Comparison of ENCODE assay signal across 20 cellular contexts in the genomic region with DNA sequence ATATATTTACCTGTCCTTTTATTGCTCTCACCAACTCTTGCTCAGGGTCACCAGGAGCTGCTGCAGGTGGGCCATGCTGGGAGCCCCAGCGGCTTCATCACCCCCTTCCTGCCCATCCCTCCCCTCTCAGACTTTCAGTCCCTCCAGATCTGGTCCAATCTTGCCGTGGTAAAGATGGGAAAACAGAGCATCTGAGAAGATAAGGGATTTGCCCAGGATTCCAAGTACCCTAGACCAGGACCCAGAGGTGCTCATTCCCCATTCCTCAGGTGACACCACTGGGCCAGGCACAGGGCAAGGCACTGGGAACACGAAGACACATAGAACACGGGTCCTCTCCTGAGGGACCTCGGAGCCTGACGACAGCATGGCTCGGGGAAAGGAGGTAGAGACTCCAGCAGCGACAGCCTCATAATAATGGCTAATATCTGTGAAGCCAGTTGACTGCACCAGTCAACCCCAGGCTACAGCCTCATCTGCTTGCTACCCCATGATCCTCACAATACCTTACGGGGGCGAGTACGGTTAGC. TPM values are rescaled to one million over a fixed set of nuclear protein-coding genes. Genes with fewer than 3 reads are reported as not detected.
DNase-seq lines count a peak whose midpoint lies in the region; ATAC-seq, FAIRE-seq and TF ChIP-seq lines count a peak whose summit lies in the region.
"Had no signal": no experiment of that assay in that cellular context is flagged by ENCODE, and none has a peak within 500 bp of the region (broad histone marks: within the 10 kb centered on the region; RNA-seq: fewer than 3 reads in every experiment).

No MANE protein-coding gene starts in this region.

- no peaks in the 10 kb centered on the region for H3K27me3 ChIP-seq in lung (ENCODE audit: control insufficient read depth, insufficient read depth)
- no peaks in the 10 kb centered on the region for H3K27me3 ChIP-seq in stomach smooth muscle (ENCODE audit: control insufficient read depth in 1 of 2, insufficient read depth in 2 of 2, low read length in 2 of 2)
- H3K27me3 ChIP-seq: right lobe of liver had no signal

- TF ChIP-seq POLR2A in A549 (IDR thresholded peaks at IDR 0.05; ENCODE audit: low read length), result no peak

- TF ChIP-seq CTCF in A549 (IDR thresholded peaks at IDR 0.05), result no peak
- no peak for TF ChIP-seq CTCF in VCaP (conservative IDR thresholded peaks at IDR 0.05)
- TF ChIP-seq CTCF in lung (IDR thresholded peaks at IDR 0.05; ENCODE audit: control extremely low read depth, extremely low read depth), result no peak
- no peak for TF ChIP-seq CTCF in natural killer cell (IDR thresholded peaks at IDR 0.05)

- 91% methylated on average over 11 of the region's 11 CpGs for WGBS in A549 (ENCODE audit: missing lambda C conversion rate)
- 87 to 92% methylated on average over 11 of the region's 11 CpGs for WGBS in lung, 2 donors

- H3K27ac ChIP-seq in A549, result peak overlapping the region; percentile 46 to 76; a peak in 4 of 6 replicates
- peak overlapping the region; percentile 79 for H3K27ac ChIP-seq in VCaP
- H3K27ac ChIP-seq in lung (ENCODE audit: low read depth in 1 of 2, low read length in 1 of 2), result peak overlapping the region; percentile 34 to 84
- H3K27ac ChIP-seq in stomach smooth muscle (ENCODE audit: low read length), result peak overlapping the region; percentile 80
- H3K27ac ChIP-seq: right lobe of liver had no signal

- CTCF ChIA-PET in A549 (lab: Yijun Ruan, JAX), result interaction anchor here (1.4 to 1.5 kb wide), 2 partner anchors 14 to 50 kb away, joined by 5 to 6 read pairs; no protein-coding TSS in a partner anchor

- no peak for TF ChIP-seq EP300 in A549 (IDR thresholded peaks at IDR 0.05)

- DNase-seq in A549 (ENCODE audit: low read depth in 1 of 2, low spot score in 1 of 2) (no peak), lung (ENCODE audit: low spot score) (no peak), NCI-H1694 (lab: John Stamatoyannopoulos, UW) (no peak), SW480 (ENCODE audit: low spot score) (no peak), inferior parietal cortex (ENCODE audit: extremely low spot score) (no peak), natural killer cell (no peak)
- DNase-seq: activated CD8-positive, alpha-beta T cell treated with anti-CD3 and anti-CD28 coated beads, Interleukin-2, amount 10 ng/mL, durations not matched to agents 7 days and 5 days; activated naive CD4-positive, alpha-beta T cell treated with anti-CD3 and anti-CD28 coated beads for 36 hours; activated T-cell treated with anti-CD3 and anti-CD28 coated beads, Interleukin-2, amount 50 U/mL, for 48 hours; right lobe of liver; stimulated activated naive B cell treated with anti-CD40 and anti-IgM and Interleukin-4, amounts not matched to agents 10 μg/mL and 1 μg/mL and 100 μg/mL, for 72 hours; T-helper 9 cell had no signal

- H3K4me1 Mint-ChIP-seq in natural killer cell, result no peaks in the 10 kb centered on the region
- H3K4me1 Mint-ChIP-seq: central memory CD8-positive, alpha-beta T cell had no signal

- no peak for FAIRE-seq in A549 (lab: Jason Lieb, UNC)
- FAIRE-seq: HTR-8/SVneo had no signal

- H3K9me3 ChIP-seq in A549, result no peaks in the 10 kb centered on the region
- H3K9me3 ChIP-seq in lung (ENCODE audit: control insufficient read depth in 2 of 2, insufficient read depth in 1 of 2, low read length in 1 of 2), result no peaks in the 10 kb centered on the region
- H3K9me3 ChIP-seq in stomach smooth muscle (ENCODE audit: control insufficient read depth in 2 of 2, low read length in 2 of 2), result no peaks in the 10 kb centered on the region
- H3K9me3 ChIP-seq: HAP-1, left lung, right lobe of liver had no signal

- H3K36me3 ChIP-seq in lung (ENCODE audit: control insufficient read depth in 2 of 2, insufficient read depth in 2 of 2, low read length in 2 of 2), result peaks cover 0 to under 1% of the 10 kb centered on the region in 2 donors
- H3K36me3 ChIP-seq in stomach smooth muscle (ENCODE audit: control insufficient read depth in 2 of 2, insufficient read depth in 2 of 2, low read length in 2 of 2), result peaks cover 5% of the 10 kb centered on the region in 2 donors
- H3K36me3 ChIP-seq: HAP-1, left lung, right lobe of liver had no signal

- peaks cover 32 to 45% of the 10 kb centered on the region in 2 donors for H3K27me3 Mint-ChIP-seq in natural killer cell (ENCODE audit: low read depth in 2 of 2)

- H3K4me3 ChIP-seq in A549 (no peak overlapping the region), lung (no peak overlapping the region), stomach smooth muscle (ENCODE audit: low read length in 2 of 2) (peak overlapping the region in 1 of 2 donors; percentile 22)
- H3K4me3 ChIP-seq: HAP-1, left lung, right lobe of liver had no signal

- H3K9ac ChIP-seq in stomach smooth muscle (ENCODE audit: low read length in 2 of 2), result peak overlapping the region in 1 of 2 donors; percentile 41

- H3K27ac Mint-ChIP-seq in natural killer cell, result no peak overlapping the region
- H3K27ac Mint-ChIP-seq: activated CD8-positive, alpha-beta T cell treated with anti-CD3 and anti-CD28 coated beads, Interleukin-2, amount 10 ng/mL, durations not matched to agents 7 days and 5 days; activated naive CD4-positive, alpha-beta T cell treated with anti-CD3 and anti-CD28 coated beads for 36 hours; CD14-positive monocyte; stimulated activated naive B cell treated with anti-CD40 and anti-IgM and Interleukin-4, amounts not matched to agents 10 μg/mL and 1 μg/mL and 100 μg/mL, for 72 hours had no signal

- TF ChIP-seq RAD21 in A549 (conservative IDR thresholded peaks at IDR 0.05 in 1 of 2, IDR thresholded peaks at IDR 0.05 in 1 of 2), result no peak

- H3K4me2 ChIP-seq in A549, result peak overlapping the region; percentile 60; the same call in 2 of the 3 replicates

- no peaks in the 10 kb centered on the region for H3K36me3 Mint-ChIP-seq in natural killer cell
- H3K36me3 Mint-ChIP-seq: CD14-positive monocyte; stimulated activated naive B cell treated with anti-CD40 and anti-IgM and Interleukin-4, amounts not matched to agents 10 μg/mL and 1 μg/mL and 100 μg/mL, for 72 hours had no signal

- H3K4me1 ChIP-seq in A549 (peaks cover 14% of the 10 kb centered on the region), lung (ENCODE audit: control insufficient read depth in 2 of 2, insufficient read depth in 2 of 2, low read length in 2 of 2) (peaks cover 19 to 21% of the 10 kb centered on the region in 2 donors), stomach smooth muscle (ENCODE audit: control insufficient read depth, insufficient read depth, low read length) (peaks cover 58% of the 10 kb centered on the region)
- H3K4me1 ChIP-seq: HAP-1, right lobe of liver had no signal

- H3K4me3 Mint-ChIP-seq in natural killer cell, result no peak overlapping the region
- H3K4me3 Mint-ChIP-seq: activated CD8-positive, alpha-beta T cell treated with anti-CD3 and anti-CD28 coated beads, Interleukin-2, amount 10 ng/mL, durations not matched to agents 7 days and 5 days; activated naive CD4-positive, alpha-beta T cell treated with anti-CD3 and anti-CD28 coated beads for 36 hours; central memory CD8-positive, alpha-beta T cell; stimulated activated naive B cell treated with anti-CD40 and anti-IgM and Interleukin-4, amounts not matched to agents 10 μg/mL and 1 μg/mL and 100 μg/mL, for 72 hours had no signal

- no peaks in the 10 kb centered on the region for H3K9me3 Mint-ChIP-seq in natural killer cell
- H3K9me3 Mint-ChIP-seq: activated naive CD4-positive, alpha-beta T cell treated with anti-CD3 and anti-CD28 coated beads for 36 hours; central memory CD8-positive, alpha-beta T cell; stimulated activated naive B cell treated with anti-CD40 and anti-IgM and Interleukin-4, amounts not matched to agents 10 μg/mL and 1 μg/mL and 100 μg/mL, for 72 hours had no signal

- intact Hi-C loops in natural killer cell (cut with micrococcal nuclease), result no loop called here

- ATAC-seq in A549 (no peak), lung (ENCODE audit: insufficient read depth, low FRiP score) (no peak), natural killer cell (no peak)
- ATAC-seq: activated CD4-positive, CD25-positive, alpha-beta regulatory T cell treated with anti-CD3 and anti-CD28 coated beads, Interleukin-2, amount 50 U/mL, for 24 hours; activated CD8-positive, alpha-beta T cell treated with anti-CD3 and anti-CD28 coated beads, Interleukin-2, amount 10 ng/mL, durations not matched to agents 7 days and 5 days; stimulated activated naive B cell treated with anti-CD40 and anti-IgM and Interleukin-4, amounts not matched to agents 10 μg/mL and 1 μg/mL and 100 μg/mL, for 72 hours had no signal

- POLR2A ChIA-PET in A549 (lab: Yijun Ruan, JAX), result no interaction called here

TF ChIP-seq in A549, 52 proteins besides CTCF, POLR2A, EP300 and RAD21:
- TF ChIP-seq JUN (IDR thresholded peaks at IDR 0.05), result no peak
- no peak for TF ChIP-seq HES2 (IDR thresholded peaks at IDR 0.05)
- no peak for TF ChIP-seq CHD2 (IDR thresholded peaks at IDR 0.05; ENCODE audit: low read length, partially characterized antibody)
- TF ChIP-seq RARB (CRISPR knock-in tag; IDR thresholded peaks at IDR 0.05), result no peak
- TF ChIP-seq BHLHE40 (IDR thresholded peaks at IDR 0.05; ENCODE audit: low read depth, low read length), result no peak
- no peak for TF ChIP-seq NFE2L2 (conservative IDR thresholded peaks at IDR 0.05; ENCODE audit: low read length)

RNA-seq across cellular contexts. Expression of gene TMOD1, which starts 18.0 kb away (rescaled TPM):
- polyA plus RNA-seq in A549 (2011; rRNA removed), result 0.28 and 0.48 TPM in 2 replicates
- polyA plus RNA-seq in A549 (2012; cell fraction: cytosol; rRNA removed), result 0.21 and 0.25 TPM in 2 replicates
- 0.17 TPM in 2 replicates for polyA plus RNA-seq in A549 (2012; cell fraction: nucleus; rRNA removed)
- 0.62 to 0.98 TPM (median 0.80 TPM) in 3 replicates for polyA plus RNA-seq in A549 (2017; fragmentation: RNase III; extraction: RNeasy Plus Mini Kit Qiagen cat#74134 plus additional on column Dnase treatment)
- 0.19 and 0.21 TPM in 2 replicates for polyA minus RNA-seq in A549 (2011; rRNA and poly(A)+ RNA removed)
- total RNA-seq in lung, result 1 to 10 TPM; 2.4 to 7.8 TPM
- polyA plus RNA-seq in lung, result 1 to 10 TPM; 2.7 to 7.9 TPM
- 1 to 10 TPM; 1.9 to 3.2 (median 2.0) TPM for total RNA-seq in natural killer cell
